1 cellular context compared by ENCODE assay signal in the genomic region with DNA sequence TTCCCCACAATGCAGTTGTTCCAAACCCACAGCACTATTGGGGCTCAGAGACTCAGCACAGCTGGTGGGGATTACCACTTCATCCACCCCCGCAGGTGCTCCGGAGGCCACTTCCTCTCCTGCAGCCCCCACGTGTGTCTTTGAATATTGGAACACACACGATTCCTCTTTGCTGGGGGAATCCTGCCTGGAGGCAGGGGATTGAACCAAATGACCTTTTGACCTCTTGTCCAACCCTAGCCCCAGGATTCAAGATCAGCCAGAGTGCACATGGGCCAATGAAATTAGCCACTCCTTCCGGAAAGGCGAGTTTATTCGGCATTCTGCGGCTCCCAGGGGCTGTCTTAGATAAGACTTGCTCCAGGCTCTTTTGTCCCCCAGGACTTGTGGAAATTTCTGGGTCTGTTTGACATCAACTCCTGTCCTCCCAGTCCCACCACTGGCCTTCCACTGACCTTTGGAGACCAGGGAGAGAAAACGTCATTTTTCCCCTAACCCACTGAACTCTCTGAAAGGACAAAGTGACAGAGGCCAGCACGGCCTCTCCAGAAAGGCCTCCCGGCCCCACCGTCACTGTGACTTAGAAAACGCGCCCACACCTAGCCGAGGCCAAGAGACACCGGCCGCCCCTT.
TF ChIP-seq lines count a peak whose summit lies in the region.

No MANE protein-coding gene starts in this region.

TF ChIP-seq in GM12878, 131 proteins besides CTCF, POLR2A, EP300 and RAD21 (continued from another document):
- TF ChIP-seq, protein P1, sequence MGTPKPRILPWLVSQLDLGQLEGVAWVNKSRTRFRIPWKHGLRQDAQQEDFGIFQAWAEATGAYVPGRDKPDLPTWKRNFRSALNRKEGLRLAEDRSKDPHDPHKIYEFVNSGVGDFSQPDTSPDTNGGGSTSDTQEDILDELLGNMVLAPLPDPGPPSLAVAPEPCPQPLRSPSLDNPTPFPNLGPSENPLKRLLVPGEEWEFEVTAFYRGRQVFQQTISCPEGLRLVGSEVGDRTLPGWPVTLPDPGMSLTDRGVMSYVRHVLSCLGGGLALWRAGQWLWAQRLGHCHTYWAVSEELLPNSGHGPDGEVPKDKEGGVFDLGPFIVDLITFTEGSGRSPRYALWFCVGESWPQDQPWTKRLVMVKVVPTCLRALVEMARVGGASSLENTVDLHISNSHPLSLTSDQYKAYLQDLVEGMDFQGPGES (IDR thresholded peaks at IDR 0.05) = no peak
- peak; percentile 88 for TF ChIP-seq TCF12 (IDR thresholded peaks at IDR 0.05; ENCODE audit: low read depth, low read length)
- TF ChIP-seq POLR2AphosphoS2 (IDR thresholded peaks at IDR 0.05; ENCODE audit: low read depth, low read length) = no peak
- no peak for TF ChIP-seq CHD1 (IDR thresholded peaks at IDR 0.05; ENCODE audit: low read depth, low read length)
- TF ChIP-seq RUNX3 (IDR thresholded peaks at IDR 0.05; ENCODE audit: low read length) = 0 out of 2 replicates have a peak, but pooled peaks have one; percentile 6
- TF ChIP-seq SP1 (IDR thresholded peaks at IDR 0.05; ENCODE audit: low read depth, low read length) = peak; percentile 24
- TF ChIP-seq, protein P2, sequence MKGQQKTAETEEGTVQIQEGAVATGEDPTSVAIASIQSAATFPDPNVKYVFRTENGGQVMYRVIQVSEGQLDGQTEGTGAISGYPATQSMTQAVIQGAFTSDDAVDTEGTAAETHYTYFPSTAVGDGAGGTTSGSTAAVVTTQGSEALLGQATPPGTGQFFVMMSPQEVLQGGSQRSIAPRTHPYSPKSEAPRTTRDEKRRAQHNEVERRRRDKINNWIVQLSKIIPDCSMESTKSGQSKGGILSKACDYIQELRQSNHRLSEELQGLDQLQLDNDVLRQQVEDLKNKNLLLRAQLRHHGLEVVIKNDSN (IDR thresholded peaks at IDR 0.05; ENCODE audit: borderline replicate concordance, extremely low read length, insufficient read depth, low read depth, low read length) = no peak
- TF ChIP-seq NFIC (IDR thresholded peaks at IDR 0.05; ENCODE audit: low read depth, low read length) = no peak
- TF ChIP-seq NR2C1 (IDR thresholded peaks at IDR 0.05) = peak; percentile 68
- TF ChIP-seq MXI1 (IDR thresholded peaks at IDR 0.05; ENCODE audit: low read depth, low read length) = no peak
- TF ChIP-seq DPF2 (IDR thresholded peaks at IDR 0.05) = no peak
- no peak for TF ChIP-seq TBL1XR1 (IDR thresholded peaks at IDR 0.05; ENCODE audit: low read depth, low read length)
- TF ChIP-seq ZNF207 (IDR thresholded peaks at IDR 0.05; ENCODE audit: borderline replicate concordance) = no peak
- peak; percentile 28; the same call in 1 of the 2 replicates for TF ChIP-seq IKZF1 (conservative IDR thresholded peaks at IDR 0.05)
- no peak for TF ChIP-seq PAX8 (IDR thresholded peaks at IDR 0.05)
- no peak for TF ChIP-seq CREM (IDR thresholded peaks at IDR 0.05; ENCODE audit: low read depth)
- TF ChIP-seq TCF3 (IDR thresholded peaks at IDR 0.05; ENCODE audit: borderline replicate concordance, insufficient read depth, low read depth, low read length) = 0 out of 2 replicates have a peak, but pooled peaks have one; percentile 13
